ENCODE assay signal across 21 cellular contexts in the genomic region with DNA sequence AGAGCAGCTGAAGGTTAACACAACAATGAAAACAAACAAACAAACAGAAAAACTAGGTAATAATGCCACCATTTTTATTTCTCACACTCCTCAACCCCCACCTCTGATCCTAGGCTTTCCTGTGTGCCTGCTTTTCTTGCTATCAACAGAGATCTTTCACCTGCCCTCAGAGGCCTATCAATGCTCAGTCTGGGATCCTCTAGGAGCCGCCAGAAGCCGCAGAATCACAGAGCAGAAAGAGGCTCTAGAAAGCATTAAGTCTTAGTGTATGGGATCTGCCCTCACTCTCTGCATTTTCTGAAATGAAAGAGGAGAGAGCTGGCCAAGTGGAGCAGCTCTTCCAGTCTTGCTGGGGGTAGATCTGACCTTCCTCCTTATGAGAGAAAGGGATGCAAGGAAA.
DNase-seq lines count a peak whose midpoint lies in the region; TF ChIP-seq lines count a peak whose summit lies in the region.
"Had no signal": no experiment of that assay in that cellular context is flagged by ENCODE, and none has a peak within 500 bp of the region (broad histone marks: within the 10 kb centered on the region; RNA-seq: fewer than 3 reads in every experiment).

No MANE protein-coding gene starts in this region.

- H3K9me3 Mint-ChIP-seq in osteocyte (ENCODE audit: unreplicated experiment): no peaks in the 10 kb centered on the region
- H3K9me3 Mint-ChIP-seq: activated naive CD4-positive, alpha-beta T cell treated with anti-CD3 and anti-CD28 coated beads, Interleukin-2, amount 10 ng/mL, durations not matched to agents 7 days and 5 days; activated T-cell treated with anti-CD3 and anti-CD28 coated beads, Interleukin-2, amount 50 U/mL, for 24 hours had no signal

- H3K4me1 Mint-ChIP-seq in osteocyte (ENCODE audit: unreplicated experiment): peaks cover 16% of the 10 kb centered on the region
- H3K4me1 Mint-ChIP-seq: activated naive CD4-positive, alpha-beta T cell treated with anti-CD3 and anti-CD28 coated beads, Interleukin-2, amount 10 ng/mL, durations not matched to agents 7 days and 5 days; natural killer cell; T-cell had no signal

- TF ChIP-seq CTCF in foreskin fibroblast (IDR thresholded peaks at IDR 0.05; ENCODE audit: low read depth, low read length): peak; percentile 13
- peak; percentile 34 for TF ChIP-seq CTCF in osteocyte (IDR thresholded peaks at IDR 0.05)

- H3K27me3 Mint-ChIP-seq in osteocyte (ENCODE audit: unreplicated experiment): peaks cover 23% of the 10 kb centered on the region
- H3K27me3 Mint-ChIP-seq: activated naive CD4-positive, alpha-beta T cell treated with anti-CD3 and anti-CD28 coated beads, Interleukin-2, amount 10 ng/mL, durations not matched to agents 7 days and 5 days; activated T-cell treated with anti-CD3 and anti-CD28 coated beads, Interleukin-2, amount 50 U/mL, for 24 hours; effector memory CD8-positive, alpha-beta T cell had no signal

- DNase-seq in NCI-H1092 treated with DMSO at 0.1 percent for 48 hours (lab: John Stamatoyannopoulos, UW) (peak; percentile 5), NCI-H1092 (lab: John Stamatoyannopoulos, UW) (no peak), NCI-H82 treated with DMSO at 0.1 percent for 48 hours (lab: John Stamatoyannopoulos, UW; ENCODE audit: unreplicated experiment) (peak; percentile 5), foreskin fibroblast (peak in 1 of 2 donors; percentile 8), osteocyte (ENCODE audit: extremely low spot score, unreplicated experiment) (no peak), OCI-M2 (lab: John Stamatoyannopoulos, UW; ENCODE audit: unreplicated experiment) (no peak), NCI-H2196 treated with DMSO at 0.1 percent for 48 hours (lab: John Stamatoyannopoulos, UW; ENCODE audit: unreplicated experiment) (no peak), inferior parietal cortex (ENCODE audit: extremely low spot score) (no peak)
- DNase-seq: activated CD4-positive, alpha-beta memory T cell treated with anti-CD3 and anti-CD28 coated beads for 36 hours; activated naive CD4-positive, alpha-beta T cell treated with anti-CD3 and anti-CD28 coated beads, Interleukin-2, amount 10 ng/mL, durations not matched to agents 7 days and 5 days; activated T-cell treated with anti-CD3 and anti-CD28 coated beads, Interleukin-2, amount 50 U/mL, for 24 hours; aorta; C1 segment of cervical spinal cord; cerebellar nuclear complex; effector memory CD8-positive, alpha-beta T cell; GM23248; heart left ventricle; kidney glomerular epithelial cell; mesenchymal stem cell; natural killer cell; T-cell had no signal

- H3K4me3 Mint-ChIP-seq in osteocyte (ENCODE audit: unreplicated experiment): no peak overlapping the region
- H3K4me3 Mint-ChIP-seq: activated CD4-positive, alpha-beta memory T cell treated with anti-CD3 and anti-CD28 coated beads for 36 hours; activated naive CD4-positive, alpha-beta T cell treated with anti-CD3 and anti-CD28 coated beads, Interleukin-2, amount 10 ng/mL, durations not matched to agents 7 days and 5 days; activated T-cell treated with anti-CD3 and anti-CD28 coated beads, Interleukin-2, amount 50 U/mL, for 24 hours; effector memory CD8-positive, alpha-beta T cell; natural killer cell; T-cell had no signal

- no peak overlapping the region for H3K4me3 ChIP-seq in foreskin fibroblast (ENCODE audit: low read depth in 1 of 2, low read length in 2 of 2)
- H3K4me3 ChIP-seq: GM23248, heart left ventricle had no signal

- H3K27ac Mint-ChIP-seq in osteocyte (ENCODE audit: unreplicated experiment): no peak overlapping the region
- H3K27ac Mint-ChIP-seq: activated CD4-positive, alpha-beta memory T cell treated with anti-CD3 and anti-CD28 coated beads for 36 hours; activated naive CD4-positive, alpha-beta T cell treated with anti-CD3 and anti-CD28 coated beads, Interleukin-2, amount 10 ng/mL, durations not matched to agents 7 days and 5 days; activated T-cell treated with anti-CD3 and anti-CD28 coated beads, Interleukin-2, amount 50 U/mL, for 24 hours; effector memory CD8-positive, alpha-beta T cell; natural killer cell; T-cell had no signal

- no peaks in the 10 kb centered on the region for H3K36me3 Mint-ChIP-seq in osteocyte (ENCODE audit: unreplicated experiment)
- H3K36me3 Mint-ChIP-seq: activated CD4-positive, alpha-beta memory T cell treated with anti-CD3 and anti-CD28 coated beads for 36 hours; activated naive CD4-positive, alpha-beta T cell treated with anti-CD3 and anti-CD28 coated beads, Interleukin-2, amount 10 ng/mL, durations not matched to agents 7 days and 5 days; natural killer cell; T-cell had no signal

Comparison
In these comparisons a context has a peak if more than half of its experiments do, and no peak if none do; other contexts are left out.
1. DNase-seq: peak in NCI-H1092 treated with DMSO at 0.1 percent for 48 hours (single experiment) and NCI-H82 treated with DMSO at 0.1 percent for 48 hours (single experiment); none in NCI-H1092 (single experiment), osteocyte (single experiment), OCI-M2 (single experiment), NCI-H2196 treated with DMSO at 0.1 percent for 48 hours (single experiment) and inferior parietal cortex (single experiment).